In genomic region chr3:48301814-48302194, GRCh38 we compare ENCODE assay signal across 8 cellular contexts. TPM values are rescaled to one million over a fixed set of nuclear protein-coding genes. Genes with fewer than 3 reads are reported as not detected.
DNase-seq lines count a peak whose midpoint lies in the region; ATAC-seq and TF ChIP-seq lines count a peak whose summit lies in the region.

No MANE protein-coding gene starts in this region.

- peak overlapping the region; percentile 94 for H3K4me3 ChIP-seq in AG09309 (ENCODE audit: control insufficient read depth, low read depth, low read length)
- peak overlapping the region; percentile 91 to 96 for H3K4me3 ChIP-seq in ascending aorta
- peak overlapping the region; percentile 98 for H3K4me3 ChIP-seq in iPS-15b (ENCODE audit: low read depth, low read length)
- H3K4me3 ChIP-seq in skeletal muscle satellite cell (ENCODE audit: low read length) = peak overlapping the region; percentile 75

- peak overlapping the region; percentile 97 for H3K27ac ChIP-seq in ascending aorta

- peak overlapping the region; percentile 85 for H3K9ac ChIP-seq in iPS-15b (ENCODE audit: low read depth, low read length)
- H3K9ac ChIP-seq in skeletal muscle satellite cell (ENCODE audit: low read depth, low read length) = peak overlapping the region; percentile 98

- no peaks in the 10 kb centered on the region for H3K9me3 ChIP-seq in ascending aorta
- no peaks in the 10 kb centered on the region for H3K9me3 ChIP-seq in iPS-15b (ENCODE audit: control insufficient read depth, insufficient read depth, low read length)
- no peaks in the 10 kb centered on the region for H3K9me3 ChIP-seq in skeletal muscle satellite cell (replicated peaks; ENCODE audit: low read length)

- H3K4me2 ChIP-seq in skeletal muscle satellite cell (ENCODE audit: low read length) = peak overlapping the region; percentile 91

- H3K27me3 ChIP-seq in ascending aorta (no peaks in the 10 kb centered on the region), iPS-15b (ENCODE audit: control insufficient read depth, insufficient read depth, low read length) (peaks cover 1% of the 10 kb centered on the region), skeletal muscle satellite cell (ENCODE audit: control insufficient read depth, insufficient read depth, low read length) (peaks cover 1% of the 10 kb centered on the region)

- H3K4me1 ChIP-seq in ascending aorta (peaks cover 0 to 8% of the 10 kb centered on the region in 2 donors), iPS-15b (ENCODE audit: control insufficient read depth, insufficient read depth, low read length) (peaks cover 3% of the 10 kb centered on the region), skeletal muscle satellite cell (ENCODE audit: control insufficient read depth, insufficient read depth, low read length) (peaks cover 10% of the 10 kb centered on the region)

- intact Hi-C loops in ascending aorta (cut with DNase I) = loop anchor here (2.0 to 5.0 kb wide), 2 partner anchors 29 to 135 kb away; no protein-coding TSS in a partner anchor

- H3K36me3 ChIP-seq in ascending aorta (peaks cover 8 to 14% of the 10 kb centered on the region in 2 donors), iPS-15b (ENCODE audit: control insufficient read depth, insufficient read depth, low read length) (no peaks in the 10 kb centered on the region), skeletal muscle satellite cell (ENCODE audit: insufficient read depth, low read length) (peaks cover 16% of the 10 kb centered on the region)

- TF ChIP-seq CTCF in AG09309 (IDR thresholded peaks at IDR 0.05; ENCODE audit: control insufficient read depth, insufficient read depth, low read depth, low read length, missing control alignments) (no peak), ascending aorta (IDR thresholded peaks at IDR 0.05) (no peak)

- DNase-seq in AG09309 (ENCODE audit: low read depth) (no peak), NCI-H1092 (lab: John Stamatoyannopoulos, UW) (peak; percentile 1), ascending aorta (ENCODE audit: low spot score in 2 of 2) (no peak), NCI-H1436 treated with DMSO at 0.1 percent for 48 hours (lab: John Stamatoyannopoulos, UW) (no peak)

- ATAC-seq in GM18909 (IDR thresholded peaks at IDR 0.05; ENCODE audit: poor library complexity, unreplicated experiment) = peak; percentile 8
- no peak for ATAC-seq in HG02678 (IDR thresholded peaks at IDR 0.05; ENCODE audit: unreplicated experiment)

RNA-seq across cellular contexts. Expression of gene NME6, which starts 0.6 kb away (rescaled TPM):
- 11.0 TPM for total RNA-seq in ascending aorta
- 13.4 and 15.1 TPM in 2 replicates for total RNA-seq in skeletal muscle satellite cell (2012; rRNA removed)

RNA-seq across cellular contexts. Expression of gene SPINK8, which starts 31.7 kb away (rescaled TPM):
- total RNA-seq in ascending aorta = not detected
- not detected in 2 replicates for total RNA-seq in skeletal muscle satellite cell (2012; rRNA removed)
